ENCODE assay signal across 19 cellular contexts in genomic region chr7:120947980-120948379, GRCh38.
"Had no signal": no experiment of that assay in that cellular context is flagged by ENCODE, and none has a peak within 500 bp of the region (broad histone marks: within the 10 kb centered on the region; RNA-seq: fewer than 3 reads in every experiment).

No MANE protein-coding gene starts in this region.

- H3K9me3 Mint-ChIP-seq: endodermal cell, neural progenitor cell had no signal

- ATAC-seq: foreskin keratinocyte, left cardiac atrium, left ventricle myocardium superior, right cardiac atrium had no signal

- H3K27ac Mint-ChIP-seq: endodermal cell, immature natural killer cell, neural progenitor cell, progenitor cell of endocrine pancreas had no signal

- H3K4me3 Mint-ChIP-seq: endodermal cell had no signal

- H3K27me3 Mint-ChIP-seq: progenitor cell of endocrine pancreas had no signal

- DNase-seq: effector CD4-positive, alpha-beta T cell; endodermal cell; foreskin keratinocyte; immature natural killer cell; left cardiac atrium; left ventricle myocardium superior; mesenchymal stem cell; midbrain; nucleus accumbens; ovary; right cardiac atrium; small intestine; stimulated activated CD4-positive, alpha-beta T cell treated with anti-CD3 and anti-CD28 coated beads, Interleukin-12 subunit alpha, Interleukin-12 subunit beta, amount 100 ng/mL, for 4 hours; stimulated activated naive CD4-positive, alpha-beta T cell; stomach; substantia nigra; transverse colon had no signal
